ENCODE assay signal across 8 cellular contexts in genomic region chr6:33297406-33297955, GRCh38. TPM values are rescaled to one million over a fixed set of nuclear protein-coding genes. Genes with fewer than 3 reads are reported as not detected.
A peak's percentile ranks its signal among the peaks of the same experiment; 100 is the strongest.
DNase-seq lines count a peak whose midpoint lies in the region; ATAC-seq and TF ChIP-seq lines count a peak whose summit lies in the region.

No MANE protein-coding gene starts in this region.

- intact Hi-C loops in Calu3 (cut with micrococcal nuclease; ENCODE audit: unreplicated experiment), result loop anchor here (1.0 kb wide), 1 partner anchor 8 kb away; the partner anchor contains the start of genes PFDN6 and WDR46
- intact Hi-C loops in mammary epithelial cell (cut with micrococcal nuclease), result no loop called here
- intact Hi-C loops in right lobe of liver (cut with DNase I), result no loop called here
- intact Hi-C loops in tibial artery (cut with DNase I; ENCODE audit: low total_unique reads), result loop anchor here (10.0 kb wide), 1 partner anchor 117 kb away; the partner anchor contains the start of genes CUTA and PHF1

- peak overlapping the region; percentile 79 for H3K4me2 ChIP-seq in Karpas-422 (ENCODE audit: low read depth, low read length, poor library complexity, severe bottlenecking)
- peak overlapping the region; percentile 92 for H3K4me2 ChIP-seq in mammary epithelial cell (ENCODE audit: insufficient read depth, low read depth, low read length)

- peak; percentile 26 to 49 (median 38) for ATAC-seq in right lobe of liver
- ATAC-seq in GM18498 (IDR thresholded peaks at IDR 0.05; ENCODE audit: unreplicated experiment), result no peak

- H3K36me3 Mint-ChIP-seq in Calu3 (ENCODE audit: insufficient read depth, unreplicated experiment), result peaks cover 86% of the 10 kb centered on the region

- no peaks in the 10 kb centered on the region for H3K27me3 ChIP-seq in Karpas-422 (ENCODE audit: low read length)
- H3K27me3 ChIP-seq in mammary epithelial cell (ENCODE audit: insufficient read depth, low read length), result no peaks in the 10 kb centered on the region
- no peaks in the 10 kb centered on the region for H3K27me3 ChIP-seq in right lobe of liver
- H3K27me3 ChIP-seq in tibial artery, result no peaks in the 10 kb centered on the region

- H3K27ac Mint-ChIP-seq in Calu3 (ENCODE audit: unreplicated experiment), result peak overlapping the region; percentile 98

- TF ChIP-seq POLR2A in right lobe of liver (IDR thresholded peaks at IDR 0.05), result no peak

- WGBS in mammary epithelial cell (ENCODE audit: low coverage, missing lambda C conversion rate), result 3% methylated on average over 5 of the region's 16 CpGs
- WGBS in right lobe of liver (ENCODE audit: insufficient coverage, low coverage, low lambda C conversion rate, missing lambda C conversion rate), result 0% methylated on average over 6 of the region's 16 CpGs

- H3K9me2 ChIP-seq in Karpas-422 (replicated peaks; ENCODE audit: insufficient read depth, low read length), result no peaks in the 10 kb centered on the region

- peak; percentile 93 for DNase-seq in Calu3
- DNase-seq in Karpas-422, result peak; percentile 72
- peak; percentile 61 for DNase-seq in mammary epithelial cell
- peak in 2 of 3 donors; percentile 73 to 80 for DNase-seq in right lobe of liver
- DNase-seq in tibial artery, result peak in 1 of 2 donors; percentile 76
- DNase-seq in NCI-H446 (lab: John Stamatoyannopoulos, UW), result no peak
- no peak for DNase-seq in activated CD4-positive, CD25-positive, alpha-beta regulatory T cell treated with anti-CD3 and anti-CD28 coated beads, Interleukin-2, amount 50 U/mL, for 72 hours

- no peaks in the 10 kb centered on the region for H3K9me3 ChIP-seq in Karpas-422 (ENCODE audit: low read length)
- H3K9me3 ChIP-seq in mammary epithelial cell (replicated peaks; ENCODE audit: insufficient read depth, low read length), result no peaks in the 10 kb centered on the region
- no peaks in the 10 kb centered on the region for H3K9me3 ChIP-seq in right lobe of liver
- no peaks in the 10 kb centered on the region for H3K9me3 ChIP-seq in tibial artery

- H3K4me3 Mint-ChIP-seq in Calu3 (ENCODE audit: low read depth, unreplicated experiment), result peak overlapping the region; percentile 90

- BruUV-seq in Calu3 (replicated peaks; lab: Mats Ljungman, UMichigan) (no TSS peak), mammary epithelial cell (replicated peaks; lab: Mats Ljungman, UMichigan) (no TSS peak)

- H2AFZ ChIP-seq in Karpas-422 (ENCODE audit: low read length), result peak overlapping the region; percentile 24; the same call in 1 of the 2 replicates
- H2AFZ ChIP-seq in mammary epithelial cell (ENCODE audit: low read depth, low read length), result peak overlapping the region; percentile 80

- H3K4me1 ChIP-seq in Karpas-422 (ENCODE audit: low read length) (peaks cover 20% of the 10 kb centered on the region), mammary epithelial cell (ENCODE audit: insufficient read depth, low read length) (peaks cover 9% of the 10 kb centered on the region), right lobe of liver (peaks cover 0 to 21% (median 4%) of the 10 kb centered on the region in 4 donors), tibial artery (peaks cover 0 to 42% (median 24%) of the 10 kb centered on the region in 4 donors)

- no peaks in the 10 kb centered on the region for H4K20me1 ChIP-seq in Karpas-422 (ENCODE audit: insufficient read depth, low read depth, low read length)
- H4K20me1 ChIP-seq in mammary epithelial cell (ENCODE audit: insufficient read depth, low read length), result no peaks in the 10 kb centered on the region

- in situ Hi-C loops in mammary epithelial cell (cut with MboI; ENCODE audit: low sequenced_read_pairs in 2 of 2), result no loop called here

- no peaks in the 10 kb centered on the region for H3K9me3 Mint-ChIP-seq in Calu3 (ENCODE audit: low read depth, unreplicated experiment)

- H3K36me3 ChIP-seq in Karpas-422 (ENCODE audit: insufficient read depth, low read length) (peaks cover 3% of the 10 kb centered on the region; the same call in 1 of the 2 replicates), mammary epithelial cell (ENCODE audit: insufficient read depth, low read length) (peaks cover 5% of the 10 kb centered on the region), right lobe of liver (peaks cover 0 to 25% (median under 1%) of the 10 kb centered on the region in 4 donors), tibial artery (peaks cover 7 to 50% (median 36%) of the 10 kb centered on the region in 3 donors)

- H3K9ac ChIP-seq in Karpas-422 (ENCODE audit: low read length) (peak overlapping the region; percentile 84), mammary epithelial cell (ENCODE audit: insufficient read depth, low read length) (peak overlapping the region; percentile 78)

- H3K79me2 ChIP-seq in Karpas-422 (ENCODE audit: low read length), result peaks cover 19% of the 10 kb centered on the region
- H3K79me2 ChIP-seq in mammary epithelial cell (ENCODE audit: insufficient read depth, low read length), result peaks cover 39% of the 10 kb centered on the region

- dilution Hi-C loops in mammary epithelial cell (cut with HindIII; ENCODE audit: low sequenced_read_pairs), result no loop called here

- no peak for TF ChIP-seq CTCF in Calu3 (IDR thresholded peaks at IDR 0.05; ENCODE audit: unreplicated experiment)
- TF ChIP-seq CTCF in mammary epithelial cell (conservative IDR thresholded peaks at IDR 0.05 in 1 of 2, IDR thresholded peaks at IDR 0.05 in 1 of 2; ENCODE audit: extremely low read depth in 1 of 2, insufficient read depth in 1 of 2, low read depth in 1 of 2, low read length in 2 of 2), result no peak
- TF ChIP-seq CTCF in right lobe of liver (IDR thresholded peaks at IDR 0.05), result no peak
- no peak for TF ChIP-seq CTCF in tibial artery (IDR thresholded peaks at IDR 0.05)

- H3K4me3 ChIP-seq in Karpas-422 (ENCODE audit: low read length) (peak overlapping the region; percentile 74), mammary epithelial cell (replicated peaks in 1 of 3; ENCODE audit: insufficient read depth in 1 of 3, low read depth in 2 of 3, low read length in 3 of 3) (peak overlapping the region; percentile 55 to 98 (median 61)), right lobe of liver (peak overlapping the region; percentile 67 to 95 (median 84)), tibial artery (peak overlapping the region; percentile 76 to 79)

- CTCF ChIA-PET in Calu3 (lab: Charles Lee) (interaction anchor here (0.5 to 2.1 kb wide), 8 partner anchors 9 to 1417 kb away, joined by 3 to 10 read pairs (median 4); partner anchors contain the start of genes B3GALT4, PFDN6, WDR46 and ZBTB22), mammary epithelial cell (lab: Charles Lee; ENCODE audit: low non-redundant PET) (no interaction called here)

- H3K27ac ChIP-seq in Karpas-422 (ENCODE audit: low read length) (peak overlapping the region; percentile 92), mammary epithelial cell (ENCODE audit: insufficient read depth, low read depth, low read length) (peak overlapping the region; percentile 93), right lobe of liver (peak overlapping the region; percentile 64 to 97 (median 93)), tibial artery (peak overlapping the region; percentile 94 to 97)

- peaks cover 25% of the 10 kb centered on the region for H3K4me1 Mint-ChIP-seq in Calu3 (ENCODE audit: low read depth, unreplicated experiment)

- H3K27me3 Mint-ChIP-seq in Calu3 (ENCODE audit: unreplicated experiment), result no peaks in the 10 kb centered on the region

RNA-seq across cellular contexts. Expression of gene RGL2, which starts 1.3 kb away (rescaled TPM):
- total RNA-seq in Calu3 (2022) (138 and 154 TPM in 2 replicates), mammary epithelial cell (10 to 100 TPM; 22.0 to 47.0 TPM), right lobe of liver (10 to 100 TPM; 15.1 to 30.6 (median 23.3) TPM)
- 35.1 and 47.2 TPM in 2 replicates for total RNA-seq in Karpas-422 (2014; rRNA removed; shearing (Covaris generic); ENCODE audit: low replicate concordance)
- polyA plus RNA-seq in mammary epithelial cell, result 34.0 TPM
- 23.3 TPM for polyA minus RNA-seq in mammary epithelial cell

RNA-seq across cellular contexts. Expression of gene PFDN6, which starts 8.1 kb away (rescaled TPM):
- total RNA-seq in Calu3 (2022), result 141 and 168 TPM in 2 replicates
- 66.7 and 126 TPM in 2 replicates for total RNA-seq in Karpas-422 (2014; rRNA removed; shearing (Covaris generic); ENCODE audit: low replicate concordance)
- total RNA-seq in mammary epithelial cell, result 10 to 100 TPM; 15.2 to 59.2 TPM
- 45.0 TPM for polyA plus RNA-seq in mammary epithelial cell
- 37.5 TPM for polyA minus RNA-seq in mammary epithelial cell
- 10 to 100 TPM; 23.8 to 35.2 (median 27.5) TPM for total RNA-seq in right lobe of liver

RNA-seq across cellular contexts. Expression of gene WDR46, which starts 8.4 kb away (rescaled TPM):
- total RNA-seq in Calu3 (2022) (124 and 125 TPM in 2 replicates), mammary epithelial cell (10 to 100 TPM; 55.0 to 55.3 TPM), right lobe of liver (10 to 100 TPM; 13.1 to 35.2 (median 23.9) TPM)
- total RNA-seq in Karpas-422 (2014; rRNA removed; shearing (Covaris generic); ENCODE audit: low replicate concordance), result 59.6 and 91.1 TPM in 2 replicates
- polyA plus RNA-seq in mammary epithelial cell, result 54.0 TPM
- polyA minus RNA-seq in mammary epithelial cell, result 103 TPM

RNA-seq across cellular contexts. Expression of gene TAPBP, which starts 16.4 kb away (rescaled TPM):
- total RNA-seq in Calu3 (2022) (443 and 488 TPM in 2 replicates), mammary epithelial cell (100 to 1,000 TPM; 117 to 119 TPM), right lobe of liver (100 to 1,000 TPM in 5 of 6 experiments, 10 to 100 TPM in 1; 89.2 to 140 (median 124) TPM)
- 102 and 188 TPM in 2 replicates for total RNA-seq in Karpas-422 (2014; rRNA removed; shearing (Covaris generic); ENCODE audit: low replicate concordance)
- polyA plus RNA-seq in mammary epithelial cell, result 71.4 TPM
- polyA minus RNA-seq in mammary epithelial cell, result 60.7 TPM

RNA-seq across cellular contexts. Expression of gene ZBTB22, which starts 20.1 kb away (rescaled TPM):
- total RNA-seq in Calu3 (2022) (22.6 and 26.4 TPM in 2 replicates), mammary epithelial cell (10 to 100 TPM; 11.5 to 16.3 TPM), right lobe of liver (1 to 10 TPM; 2.9 to 6.8 (median 4.9) TPM)
- 4.9 and 11.8 TPM in 2 replicates for total RNA-seq in Karpas-422 (2014; rRNA removed; shearing (Covaris generic); ENCODE audit: low replicate concordance)
- polyA plus RNA-seq in mammary epithelial cell, result 6.5 TPM
- polyA minus RNA-seq in mammary epithelial cell, result 9.5 TPM

Comparison
In these comparisons a context has a peak if more than half of its experiments do, and no peak if none do; other contexts are left out.
1. DNase-seq: peak in Calu3 (single experiment), Karpas-422 (single experiment), mammary epithelial cell (single experiment) and right lobe of liver (2 of 3); none in NCI-H446 (0 of 2) and activated CD4-positive, CD25-positive, alpha-beta regulatory T cell treated with anti-CD3 and anti-CD28 coated beads, Interleukin-2, amount 50 U/mL, for 72 hours (single experiment).
2. intact Hi-C loops: an anchor here in Calu3 (1.0 kb wide) and tibial artery (10.0 kb wide); none called in mammary epithelial cell and right lobe of liver.
3. Peak in every context shown above with its lines, with median percentiles within 50 percentile points of each other: H3K27ac ChIP-seq and H3K4me3 ChIP-seq.